In the genomic region with DNA sequence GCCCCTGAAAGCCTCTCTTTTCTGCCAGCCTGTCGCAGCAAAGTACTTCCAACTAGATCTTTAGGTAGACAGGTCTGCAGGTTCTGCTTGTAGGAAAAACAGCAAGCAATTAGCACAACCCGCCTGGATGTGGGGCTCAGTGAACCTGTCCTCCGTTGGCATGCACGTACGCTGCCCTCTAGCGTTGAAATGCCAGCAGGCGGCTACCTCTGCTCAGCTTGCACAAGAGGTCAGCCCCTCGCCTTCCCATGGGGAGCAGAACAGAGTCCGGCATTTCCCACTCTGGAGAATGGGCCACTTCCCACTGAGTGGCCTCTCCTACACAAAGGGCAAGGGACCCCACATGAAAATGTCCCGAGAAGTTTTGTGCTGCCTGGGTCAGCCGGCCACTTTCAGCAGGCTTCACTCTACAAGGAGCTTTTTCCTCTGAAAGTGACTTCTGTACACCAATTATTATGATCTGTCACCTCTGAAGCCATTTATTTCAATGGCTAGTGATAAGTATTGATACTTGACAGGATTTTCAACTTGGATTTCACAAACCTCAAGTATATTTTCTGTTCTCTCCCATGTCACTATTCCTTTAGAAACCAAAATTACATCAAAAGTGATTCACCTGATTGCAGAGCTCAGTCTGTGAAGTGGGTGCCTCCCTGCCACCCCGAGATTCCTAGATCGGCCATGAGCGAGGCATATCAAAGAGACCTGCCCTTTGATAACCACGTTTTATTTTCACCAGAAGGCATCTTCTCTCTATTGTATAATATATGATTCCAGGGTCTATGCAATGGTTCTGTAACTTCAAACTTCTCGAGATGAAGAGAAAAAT, we compare ENCODE assay signal across 8 cellular contexts. TPM values are rescaled to one million over a fixed set of nuclear protein-coding genes. Genes with fewer than 3 reads are reported as not detected.
A peak's percentile ranks its signal among the peaks of the same experiment; 100 is the strongest.
DNase-seq lines count a peak whose midpoint lies in the region; ATAC-seq, FAIRE-seq and TF ChIP-seq lines count a peak whose summit lies in the region.

No MANE protein-coding gene starts in this region.

- H3K27ac Mint-ChIP-seq in T-helper 17 cell = no peak overlapping the region

- TF ChIP-seq POLR2A in GM18505 (IDR thresholded peaks at IDR 0.05; ENCODE audit: borderline replicate concordance, extremely low read depth, insufficient read depth, insufficient read length) = no peak

- H3K27ac ChIP-seq in small intestine (ENCODE audit: low read depth in 1 of 2, low read length in 1 of 2) = no peak overlapping the region

- peaks cover 78% of the 10 kb centered on the region for H3K27me3 Mint-ChIP-seq in T-helper 17 cell

- H3K4me1 ChIP-seq in small intestine (ENCODE audit: control insufficient read depth in 2 of 2, insufficient read depth in 1 of 2, low read depth in 1 of 2, low read length in 1 of 2) = no peaks in the 10 kb centered on the region

- H3K27me3 ChIP-seq in MG63 (no peaks in the 10 kb centered on the region), small intestine (ENCODE audit: control insufficient read depth in 2 of 2, insufficient read depth in 2 of 2, low read length in 2 of 2) (no peaks in the 10 kb centered on the region)

- H3K36me3 ChIP-seq in MG63 (no peaks in the 10 kb centered on the region), small intestine (ENCODE audit: control insufficient read depth in 2 of 2, insufficient read depth in 2 of 2, low read length in 2 of 2) (no peaks in the 10 kb centered on the region)

- peaks cover 11% of the 10 kb centered on the region for H3K4me1 Mint-ChIP-seq in T-helper 17 cell

- no peak for FAIRE-seq in small intestine (lab: Jason Lieb, UNC)

- H3K9me3 ChIP-seq in MG63 (no peaks in the 10 kb centered on the region), T-helper 17 cell (ENCODE audit: control insufficient read depth, low read length, poor library complexity, severe bottlenecking) (no peaks in the 10 kb centered on the region), small intestine (ENCODE audit: control insufficient read depth, low read depth) (no peaks in the 10 kb centered on the region)

- peak; percentile 24 for DNase-seq in NK-92 treated with Interleukin-12 subunit alpha and Interleukin-12 subunit beta, amount 100 ng/mL, for 24 hours (lab: John Stamatoyannopoulos, UW)
- no peak for DNase-seq in NK-92 (lab: John Stamatoyannopoulos, UW; ENCODE audit: unreplicated experiment)
- peak; percentile 73 for DNase-seq in MG63
- DNase-seq in T-helper 17 cell = peak; percentile 14 to 31 (median 17)
- peak; percentile 70 for DNase-seq in astrocyte of the cerebellum (ENCODE audit: low read depth)
- DNase-seq in hypothalamus (lab: John Stamatoyannopoulos, UW) = peak in 26 of 51 donors; percentile 1 to 54 (median 17)
- DNase-seq in small intestine = peak; percentile 61

- H3K4me3 Mint-ChIP-seq in T-helper 17 cell = peak overlapping the region; percentile 7

- H3K4me3 ChIP-seq in MG63 (no peak overlapping the region), astrocyte of the cerebellum (ENCODE audit: low read depth, low read length) (no peak overlapping the region), small intestine (ENCODE audit: low read depth in 1 of 2, low read length in 2 of 2) (no peak overlapping the region)

- in situ Hi-C loops in astrocyte of the cerebellum (cut with HindIII; ENCODE audit: low sequenced_read_pairs) = no loop called here

- TF ChIP-seq CTCF in astrocyte of the cerebellum (IDR thresholded peaks at IDR 0.05; ENCODE audit: low read depth, low read length, missing control alignments) = peak; percentile 91

- WGBS in small intestine, 3 donors = 26 to 43% (median 37%) methylated on average over 16 of the region's 16 CpGs

- H3K36me3 Mint-ChIP-seq in T-helper 17 cell (ENCODE audit: low read depth) = peaks cover 7% of the 10 kb centered on the region

- ATAC-seq in T-helper 17 cell = peak; percentile 70
- no peak for ATAC-seq in GM18505 (IDR thresholded peaks at IDR 0.05; ENCODE audit: unreplicated experiment)

RNA-seq across cellular contexts. Expression of gene JCAD, which starts 56.7 kb away (rescaled TPM):
- 4.6 and 5.8 TPM in 2 replicates for total RNA-seq in MG63 (2014; rRNA removed; shearing (Covaris generic); ENCODE audit: low replicate concordance)
- total RNA-seq in T-helper 17 cell = under 1 TPM in 1 of 2 donors, not detected in 1; 0.23 TPM
- 1 to 10 TPM in 1 of 3 donors, under 1 TPM in 2; 0.22 to 5.0 (median 0.54) TPM for polyA plus RNA-seq in small intestine
